9 cellular contexts compared by ENCODE assay signal in the genomic region with DNA sequence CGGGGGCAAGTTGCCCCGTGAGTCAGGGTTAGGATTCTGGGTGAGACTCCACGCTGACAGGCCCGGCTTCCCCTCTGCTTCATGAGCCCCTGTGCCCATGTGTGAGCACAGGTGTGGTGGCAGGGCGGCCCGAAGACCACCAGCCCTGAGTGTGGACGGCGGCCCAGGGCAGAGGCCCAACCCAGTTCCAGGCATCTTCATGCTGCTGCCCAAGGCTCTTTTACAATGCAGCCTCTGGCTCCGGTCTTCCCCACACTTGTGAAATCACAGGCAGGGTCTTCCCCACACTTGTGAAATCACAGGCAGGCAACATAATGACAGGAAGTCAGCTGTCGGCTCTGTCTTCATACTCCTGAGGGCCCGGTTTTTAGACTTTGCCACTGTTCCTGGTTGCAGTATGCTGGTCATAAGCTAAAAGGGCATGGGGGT.
DNase-seq lines count a peak whose midpoint lies in the region; ATAC-seq, FAIRE-seq and TF ChIP-seq lines count a peak whose summit lies in the region.
"Had no signal": no experiment of that assay in that cellular context is flagged by ENCODE, and none has a peak within 500 bp of the region (broad histone marks: within the 10 kb centered on the region; RNA-seq: fewer than 3 reads in every experiment).

No MANE protein-coding gene starts in this region.

- H3K27me3 ChIP-seq in BLaER1 treated with 17β-estradiol and CSF1 and Interleukin-3, amounts not matched to agents 10 nM and 100 nM: no peaks in the 10 kb centered on the region
- H3K27me3 ChIP-seq in bronchial epithelial cell (ENCODE audit: control insufficient read depth, insufficient read depth, low read length): no peaks in the 10 kb centered on the region
- H3K27me3 ChIP-seq in naive thymus-derived CD4-positive, alpha-beta T cell (ENCODE audit: control insufficient read depth in 2 of 2, insufficient read depth in 2 of 2, low read length in 2 of 2): no peaks in the 10 kb centered on the region

- TF ChIP-seq CTCF in bronchial epithelial cell (IDR thresholded peaks at IDR 0.05; ENCODE audit: insufficient read depth, low read length, severe bottlenecking): no peak

- peaks cover 20 to 63% (median 30%) of the 10 kb centered on the region in 7 donors for H3K4me1 Mint-ChIP-seq in naive thymus-derived CD4-positive, alpha-beta T cell

- intact Hi-C loops in naive thymus-derived CD4-positive, alpha-beta T cell (cut with micrococcal nuclease): no loop called here

- H3K36me3 Mint-ChIP-seq in naive thymus-derived CD4-positive, alpha-beta T cell: peaks cover 0 to 45% (median 24%) of the 10 kb centered on the region in 5 donors

- peaks cover 90 to 100% (median 99%) of the 10 kb centered on the region in 11 experiments for H3K36me3 ChIP-seq in BLaER1 treated with 17β-estradiol and CSF1 and Interleukin-3, amounts not matched to agents 10 nM and 100 nM
- peaks cover 21% of the 10 kb centered on the region for H3K36me3 ChIP-seq in bronchial epithelial cell (ENCODE audit: control insufficient read depth, insufficient read depth, low read length)
- H3K36me3 ChIP-seq in naive thymus-derived CD4-positive, alpha-beta T cell (ENCODE audit: control insufficient read depth in 2 of 3, insufficient read depth in 3 of 3, low read length in 3 of 3): peaks cover 0 to 38% (median 6%) of the 10 kb centered on the region in 3 experiments

- no peak overlapping the region for H3K4me3 Mint-ChIP-seq in naive thymus-derived CD4-positive, alpha-beta T cell
- H3K4me3 Mint-ChIP-seq: activated T-cell treated with anti-CD3 and anti-CD28 coated beads, Interleukin-2, amount 50 U/mL, for 4 hours had no signal

- H3K9me3 ChIP-seq in BLaER1 treated with 17β-estradiol and CSF1 and Interleukin-3, amounts not matched to agents 10 nM and 100 nM (replicated peaks in 1 of 11): no peaks in the 10 kb centered on the region
- H3K9me3 ChIP-seq in naive thymus-derived CD4-positive, alpha-beta T cell (ENCODE audit: control insufficient read depth in 2 of 3, low read length in 3 of 3): no peaks in the 10 kb centered on the region

- peak; percentile 75 for ATAC-seq in naive thymus-derived CD4-positive, alpha-beta T cell
- ATAC-seq in GM18502 (IDR thresholded peaks at IDR 0.05; ENCODE audit: poor library complexity, unreplicated experiment): no peak

- no peaks in the 10 kb centered on the region for H3K9me3 Mint-ChIP-seq in naive thymus-derived CD4-positive, alpha-beta T cell
- H3K9me3 Mint-ChIP-seq: activated T-cell treated with anti-CD3 and anti-CD28 coated beads, Interleukin-2, amount 50 U/mL, for 4 hours had no signal

- H3K4me3 ChIP-seq in BLaER1 treated with 17β-estradiol and CSF1 and Interleukin-3, amounts not matched to agents 10 nM and 100 nM: peak overlapping the region in 4 of 10 experiments; percentile 6 to 21 (median 18); a peak in 4 of 20 replicates
- no peak overlapping the region for H3K4me3 ChIP-seq in bronchial epithelial cell (ENCODE audit: low read depth, low read length)
- H3K4me3 ChIP-seq in naive thymus-derived CD4-positive, alpha-beta T cell (ENCODE audit: low read length): no peak overlapping the region

- H3K27ac ChIP-seq in BLaER1 treated with 17β-estradiol and CSF1 and Interleukin-3, amounts not matched to agents 10 nM and 100 nM: peak overlapping the region in 10 of 11 experiments; percentile 61 to 89 (median 84); a peak in 21 of 22 replicates
- H3K27ac ChIP-seq in naive thymus-derived CD4-positive, alpha-beta T cell (ENCODE audit: low read depth, low read length): no peak overlapping the region

- H3K9ac ChIP-seq in BLaER1 treated with 17β-estradiol and CSF1 and Interleukin-3, amounts not matched to agents 10 nM and 100 nM: peak overlapping the region; percentile 3 to 75 (median 68); a peak in 18 of 22 replicates

- peak overlapping the region; percentile 12 to 93 (median 81); a peak in 20 of 22 replicates for H3K4me2 ChIP-seq in BLaER1 treated with 17β-estradiol and CSF1 and Interleukin-3, amounts not matched to agents 10 nM and 100 nM

- peaks cover 9 to 100% (median 90%) of the 10 kb centered on the region in 11 experiments; a peak in 19 of 22 replicates for H4K20me1 ChIP-seq in BLaER1 treated with 17β-estradiol and CSF1 and Interleukin-3, amounts not matched to agents 10 nM and 100 nM

- CTCF ChIA-PET in naive thymus-derived CD4-positive, alpha-beta T cell (lab: Charles Lee): interaction anchor here (0.7 kb wide), 1 partner anchor 229 kb away, joined by 3 read pairs; no protein-coding TSS in a partner anchor

- DNase-seq in HuH-7 (ENCODE audit: low spot score) (peak; percentile 65), bronchial epithelial cell (ENCODE audit: low read depth) (peak; percentile 34), RCC 7860 (ENCODE audit: low spot score) (no peak), NCI-H2081 treated with DMSO at 0.1 percent for 48 hours (lab: John Stamatoyannopoulos, UW) (no peak), COLO668 (lab: John Stamatoyannopoulos, UW; ENCODE audit: unreplicated experiment) (no peak)
- DNase-seq in naive thymus-derived CD4-positive, alpha-beta T cell: no peak

- no peaks in the 10 kb centered on the region for H3K27me3 Mint-ChIP-seq in naive thymus-derived CD4-positive, alpha-beta T cell

- FAIRE-seq in bronchial epithelial cell (lab: Jason Lieb, UNC) (no peak), RCC 7860 (lab: Jason Lieb, UNC) (no peak)

- peak overlapping the region in 5 of 9 donors; percentile 26 to 87 (median 70) for H3K27ac Mint-ChIP-seq in naive thymus-derived CD4-positive, alpha-beta T cell

- H3K4me1 ChIP-seq in BLaER1 treated with 17β-estradiol and CSF1 and Interleukin-3, amounts not matched to agents 10 nM and 100 nM: peaks cover 27 to 88% (median 70%) of the 10 kb centered on the region in 10 experiments
- no peaks in the 10 kb centered on the region for H3K4me1 ChIP-seq in naive thymus-derived CD4-positive, alpha-beta T cell (ENCODE audit: control insufficient read depth in 2 of 2, insufficient read depth in 2 of 2, low read length in 2 of 2)

- POLR2A ChIA-PET in naive thymus-derived CD4-positive, alpha-beta T cell (lab: Charles Lee): interaction anchor here (0.6 to 1.2 kb wide), 2 partner anchors 66 to 544 kb away, joined by 3 read pairs; no protein-coding TSS in a partner anchor

Comparison
In these comparisons a context has a peak if more than half of its experiments do, and no peak if none do; other contexts are left out.
1. DNase-seq: peak in HuH-7 (single experiment) and bronchial epithelial cell (single experiment); none in naive thymus-derived CD4-positive, alpha-beta T cell (0 of 9), RCC 7860 (single experiment), NCI-H2081 treated with DMSO at 0.1 percent for 48 hours (single experiment) and COLO668 (single experiment).